20 cellular contexts compared by ENCODE assay signal in genomic region chr1:77958391-77958790, GRCh38. TPM values are rescaled to one million over a fixed set of nuclear protein-coding genes. Genes with fewer than 3 reads are reported as not detected.
DNase-seq lines count a peak whose midpoint lies in the region; ATAC-seq and TF ChIP-seq lines count a peak whose summit lies in the region.
"Had no signal": no experiment of that assay in that cellular context is flagged by ENCODE, and none has a peak within 500 bp of the region (broad histone marks: within the 10 kb centered on the region; RNA-seq: fewer than 3 reads in every experiment).

No MANE protein-coding gene starts in this region.

- no peak overlapping the region for H3K4me3 Mint-ChIP-seq in activated naive CD4-positive, alpha-beta T cell treated with anti-CD3 and anti-CD28 coated beads, Interleukin-2, amount 10 ng/mL, durations not matched to agents 7 days and 5 days
- H3K4me3 Mint-ChIP-seq in WTC11: no peak overlapping the region
- H3K4me3 Mint-ChIP-seq: CD14-positive monocyte; T-helper 1 cell treated with Interleukin-12 subunit alpha and Interleukin-12 subunit beta and Interleukin-4 antibody, amounts not matched to agents 30 μg/mL and 1 μg/mL, for 36 hours had no signal

- no peaks in the 10 kb centered on the region for H3K27me3 Mint-ChIP-seq in activated naive CD4-positive, alpha-beta T cell treated with anti-CD3 and anti-CD28 coated beads, Interleukin-2, amount 10 ng/mL, durations not matched to agents 7 days and 5 days
- H3K27me3 Mint-ChIP-seq in WTC11 (ENCODE audit: low read depth): no peaks in the 10 kb centered on the region

- DNase-seq in activated naive CD4-positive, alpha-beta T cell treated with anti-CD3 and anti-CD28 coated beads, Interleukin-2, amount 50 U/mL, for 72 hours (ENCODE audit: low spot score in 2 of 2): no peak
- no peak for DNase-seq in activated naive CD4-positive, alpha-beta T cell treated with anti-CD3 and anti-CD28 coated beads, Interleukin-2, amount 10 ng/mL, durations not matched to agents 7 days and 5 days
- DNase-seq in WTC11 (ENCODE audit: low spot score) (no peak), fibroblast of mammary gland (ENCODE audit: low read depth) (peak; percentile 44), cerebellar cortex (ENCODE audit: low spot score) (no peak), NCI-H524 treated with DMSO at 0.1 percent for 48 hours (lab: John Stamatoyannopoulos, UW) (no peak)
- DNase-seq: activated CD4-positive, alpha-beta T cell treated with anti-CD3 and anti-CD28 coated beads, Interleukin-2, amount 50 U/mL, for 4 hours; activated naive CD4-positive, alpha-beta T cell; cerebellar nuclear complex; DMS 273 treated with DMSO at 0.1 percent for 48 hours; foreskin melanocyte; Karpas-422; left colon; MV-4-11; NCI-H187; RPMI8226; stimulated activated CD8-positive, alpha-beta memory T cell treated with anti-CD3 and anti-CD28 coated beads, Interleukin-4, amount 100 ng/mL, for 48 hours had no signal

- POLR2A ChIA-PET in WTC11 (lab: Charles Lee): no interaction called here

- no peaks in the 10 kb centered on the region for H3K9me3 Mint-ChIP-seq in activated naive CD4-positive, alpha-beta T cell treated with anti-CD3 and anti-CD28 coated beads, Interleukin-2, amount 50 U/mL, for 72 hours
- no peaks in the 10 kb centered on the region for H3K9me3 Mint-ChIP-seq in activated naive CD4-positive, alpha-beta T cell treated with anti-CD3 and anti-CD28 coated beads, Interleukin-2, amount 10 ng/mL, durations not matched to agents 7 days and 5 days
- no peaks in the 10 kb centered on the region for H3K9me3 Mint-ChIP-seq in WTC11
- H3K9me3 Mint-ChIP-seq: CD14-positive monocyte; T-helper 1 cell treated with Interleukin-12 subunit alpha and Interleukin-12 subunit beta and Interleukin-4 antibody, amounts not matched to agents 30 μg/mL and 1 μg/mL, for 36 hours had no signal

- ATAC-seq in activated naive CD4-positive, alpha-beta T cell treated with anti-CD3 and anti-CD28 coated beads, Interleukin-2, amount 50 U/mL, for 72 hours: no peak
- ATAC-seq in WTC11 (no peak), HG03095 (IDR thresholded peaks at IDR 0.05; ENCODE audit: unreplicated experiment) (no peak)
- ATAC-seq: left colon had no signal

- TF ChIP-seq CTCF in WTC11 (IDR thresholded peaks at IDR 0.05): no peak
- no peak for TF ChIP-seq CTCF in fibroblast of mammary gland (conservative IDR thresholded peaks at IDR 0.05; ENCODE audit: control insufficient read depth, insufficient read depth, low read depth, low read length)

- peak overlapping the region; percentile 59 to 76 for H3K27ac Mint-ChIP-seq in activated naive CD4-positive, alpha-beta T cell treated with anti-CD3 and anti-CD28 coated beads, Interleukin-2, amount 50 U/mL, for 72 hours
- no peak overlapping the region for H3K27ac Mint-ChIP-seq in activated naive CD4-positive, alpha-beta T cell treated with anti-CD3 and anti-CD28 coated beads, Interleukin-2, amount 10 ng/mL, durations not matched to agents 7 days and 5 days
- H3K27ac Mint-ChIP-seq in WTC11: peak overlapping the region; percentile 3; the same call in 1 of the 2 replicates
- H3K27ac Mint-ChIP-seq: T-helper 1 cell treated with Interleukin-12 subunit alpha and Interleukin-12 subunit beta and Interleukin-4 antibody, amounts not matched to agents 30 μg/mL and 1 μg/mL, for 36 hours had no signal

- H3K4me3 ChIP-seq in fibroblast of mammary gland (ENCODE audit: control insufficient read depth, low read depth, low read length): no peak overlapping the region

- CTCF ChIA-PET in activated naive CD4-positive, alpha-beta T cell treated with anti-CD3 and anti-CD28 coated beads, Interleukin-2, amount 10 ng/mL, durations not matched to agents 7 days and 5 days (lab: Charles Lee): no interaction called here
- CTCF ChIA-PET in WTC11 (lab: Charles Lee): interaction anchor here (0.7 kb wide), 1 partner anchor 290 kb away, joined by 3 read pairs; no protein-coding TSS in a partner anchor

- H3K4me1 Mint-ChIP-seq in activated naive CD4-positive, alpha-beta T cell treated with anti-CD3 and anti-CD28 coated beads, Interleukin-2, amount 10 ng/mL, durations not matched to agents 7 days and 5 days: no peaks in the 10 kb centered on the region
- no peaks in the 10 kb centered on the region for H3K4me1 Mint-ChIP-seq in WTC11
- H3K4me1 Mint-ChIP-seq: CD14-positive monocyte had no signal

- H3K36me3 Mint-ChIP-seq in activated naive CD4-positive, alpha-beta T cell treated with anti-CD3 and anti-CD28 coated beads, Interleukin-2, amount 50 U/mL, for 72 hours: peaks cover 30 to 60% of the 10 kb centered on the region in 2 donors
- peaks cover 67% of the 10 kb centered on the region for H3K36me3 Mint-ChIP-seq in activated naive CD4-positive, alpha-beta T cell treated with anti-CD3 and anti-CD28 coated beads, Interleukin-2, amount 10 ng/mL, durations not matched to agents 7 days and 5 days
- peaks cover 87% of the 10 kb centered on the region for H3K36me3 Mint-ChIP-seq in WTC11

TF ChIP-seq in WTC11, 78 proteins besides CTCF, POLR2A, EP300 and RAD21:
- TF ChIP-seq GRHL2 (CRISPR knock-in tag; IDR thresholded peaks at IDR 0.05; ENCODE audit: insufficient replicate concordance, severe bottlenecking) (no peak), JAZF1 (CRISPR knock-in tag; IDR thresholded peaks at IDR 0.05) (no peak), ZNF263 (CRISPR knock-in tag; IDR thresholded peaks at IDR 0.05; ENCODE audit: low read depth) (no peak)

RNA-seq across cellular contexts. Expression of gene FUBP1, which starts 20.5 kb away (rescaled TPM):
- 100 to 1,000 TPM; 225 to 253 TPM for total RNA-seq in activated naive CD4-positive, alpha-beta T cell treated with anti-CD3 and anti-CD28 coated beads, Interleukin-2, amount 50 U/mL, for 72 hours
- total RNA-seq in WTC11 (2021): 175 to 208 TPM (median 176 TPM) in 3 replicates

RNA-seq across cellular contexts. Expression of gene DNAJB4, which starts 46.3 kb away (rescaled TPM):
- 10 to 100 TPM in 1 of 2 donors, 1 to 10 TPM in 1; 9.8 to 35.8 TPM for total RNA-seq in activated naive CD4-positive, alpha-beta T cell treated with anti-CD3 and anti-CD28 coated beads, Interleukin-2, amount 50 U/mL, for 72 hours
- total RNA-seq in WTC11 (2021): 23.4 to 26.5 TPM (median 26.0 TPM) in 3 replicates
